In the genomic region with DNA sequence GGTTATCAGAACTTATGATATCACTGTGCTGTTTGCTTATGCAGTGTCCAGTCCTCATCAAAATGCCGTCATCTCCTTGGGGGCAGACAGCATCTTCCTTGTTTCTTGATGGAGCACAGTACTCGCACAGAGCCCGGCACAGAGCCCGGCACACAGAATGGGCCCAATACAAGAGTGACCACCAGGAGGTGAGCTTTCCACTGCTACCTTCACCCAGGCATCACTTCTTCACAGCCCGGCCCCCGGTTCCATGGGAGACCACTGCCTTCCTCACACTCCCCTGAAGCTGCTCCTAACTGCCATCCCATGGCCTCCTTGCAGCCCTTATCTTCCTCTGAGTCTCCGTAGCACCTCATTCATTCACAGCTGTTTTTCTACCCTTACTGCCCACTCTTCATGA, we compare ENCODE assay signal across 24 cellular contexts.
DNase-seq lines count a peak whose midpoint lies in the region; ATAC-seq, FAIRE-seq and TF ChIP-seq lines count a peak whose summit lies in the region.
"Had no signal": no experiment of that assay in that cellular context is flagged by ENCODE, and none has a peak within 500 bp of the region (broad histone marks: within the 10 kb centered on the region; RNA-seq: fewer than 3 reads in every experiment).

No MANE protein-coding gene starts in this region.

- H2AK5ac ChIP-seq in H1 (ENCODE audit: low read depth, low read length): no peak overlapping the region

- H4K5ac ChIP-seq in H1 (ENCODE audit: insufficient read length, low read depth, low read length): no peak overlapping the region

- peak; percentile 11 for ATAC-seq in stimulated activated effector memory CD8-positive, alpha-beta T cell treated with anti-CD3 and anti-CD28 coated beads, Interleukin-12 subunit alpha, Interleukin-12 subunit beta, amount 100 ng/mL, for 72 hours
- no peak for ATAC-seq in HG03457 (IDR thresholded peaks at IDR 0.05; ENCODE audit: unreplicated experiment)
- ATAC-seq: HCT116, HepG2 had no signal

- no peak overlapping the region for H4K8ac ChIP-seq in H1 (ENCODE audit: extremely low read depth, insufficient read depth, low read length)

- no peak for TF ChIP-seq EP300 in H1 (IDR thresholded peaks at IDR 0.05; ENCODE audit: borderline replicate concordance in 1 of 2, low read depth in 2 of 2, low read length in 2 of 2)

- H3K27ac ChIP-seq in H1 (ENCODE audit: low read depth, low read length): no peak overlapping the region

- H3K23me2 ChIP-seq in H1 (ENCODE audit: low read depth, low read length): peaks cover 2% of the 10 kb centered on the region; the same call in 1 of the 2 replicates

- no peak overlapping the region for H3K14ac ChIP-seq in H1 (ENCODE audit: insufficient read length)

- no peak overlapping the region for H2BK12ac ChIP-seq in H1 (ENCODE audit: low read depth, low read length)

- no peaks in the 10 kb centered on the region for H3K79me2 ChIP-seq in H1 (ENCODE audit: control insufficient read depth in 1 of 2, insufficient read depth in 2 of 2, low read length in 2 of 2)

- CTCF ChIA-PET in H1 (lab: Charles Lee; ENCODE audit: partially characterized antibody): interaction anchor here (0.6 to 3.9 kb wide), 7 partner anchors 16 to 903 kb away, joined by 3 to 10 read pairs (median 4); no protein-coding TSS in a partner anchor

- no peak overlapping the region for H2BK15ac ChIP-seq in H1 (ENCODE audit: low read length)

- no peaks in the 10 kb centered on the region for H3K9me3 ChIP-seq in H1 (ENCODE audit: insufficient read depth in 2 of 2, low read depth in 1 of 2, low read length in 1 of 2)
- H3K9me3 ChIP-seq: BE2C had no signal

- no peaks in the 10 kb centered on the region for H3K79me1 ChIP-seq in H1 (ENCODE audit: low read depth, low read length)

- peak; percentile 35 to 46 (median 45) for TF ChIP-seq CTCF in H1 (IDR thresholded peaks at IDR 0.05; ENCODE audit: control extremely low read depth in 1 of 3, insufficient read depth in 1 of 3, low read depth in 1 of 3, low read length in 3 of 3)

- no peak overlapping the region for H2AFZ ChIP-seq in H1 (ENCODE audit: low read length)

- no peak for TF ChIP-seq POLR2A in H1 (IDR thresholded peaks at IDR 0.05; ENCODE audit: control extremely low read depth in 1 of 2, low read depth in 2 of 2, low read length in 2 of 2)

- no peak overlapping the region for H4K91ac ChIP-seq in H1 (replicated peaks; ENCODE audit: insufficient read length, low read length)

- no peaks in the 10 kb centered on the region for H3K36me3 ChIP-seq in H7 (replicated peaks; ENCODE audit: control insufficient read depth, insufficient read depth, low read length)
- no peaks in the 10 kb centered on the region for H3K36me3 ChIP-seq in H1 (ENCODE audit: control insufficient read depth in 2 of 4, insufficient read depth in 4 of 4, low read length in 3 of 4)
- H3K36me3 ChIP-seq: BE2C had no signal

- H2BK5ac ChIP-seq in H1 (ENCODE audit: low read depth, low read length): no peak overlapping the region

- peak; percentile 59 to 65 for TF ChIP-seq RAD21 in H1 (IDR thresholded peaks at IDR 0.05 in 1 of 2, conservative IDR thresholded peaks at IDR 0.05 in 1 of 2; ENCODE audit: low read depth in 2 of 2, low read length in 2 of 2)

- H2BK120ac ChIP-seq in H1 (replicated peaks; ENCODE audit: low read depth, low read length): no peak overlapping the region

- H3K4me3 ChIP-seq in H7 (ENCODE audit: insufficient read depth, low read depth, low read length) (no peak overlapping the region), H1 (ENCODE audit: extremely low read depth in 1 of 4, insufficient read depth in 2 of 4, low read depth in 3 of 4, low read length in 4 of 4) (no peak overlapping the region)

- 78% methylated on average over 7 of the region's 7 CpGs; no CpG with 5 or more reads in 1 of the 2 experiments for WGBS in H1 (ENCODE audit: extremely low coverage in 1 of 2, insufficient coverage in 1 of 2, insufficient read length in 1 of 2, insufficient replicate concordance in 2 of 2, low coverage in 1 of 2, low lambda C conversion rate in 2 of 2, missing lambda C conversion rate in 1 of 2), 2 experiments

- H3K4ac ChIP-seq in H1 (replicated peaks; ENCODE audit: insufficient read length, low read depth, low read length): no peak overlapping the region

- H3K27ac Mint-ChIP-seq in stimulated activated effector memory CD8-positive, alpha-beta T cell treated with anti-CD3 and anti-CD28 coated beads, Interleukin-12 subunit alpha, Interleukin-12 subunit beta, amount 100 ng/mL, for 72 hours: no peak overlapping the region
- H3K27ac Mint-ChIP-seq: CD4-positive, CD25-positive, alpha-beta regulatory T cell; HFFc6; IgD-negative memory B cell had no signal

- H3K4me2 ChIP-seq in H1 (ENCODE audit: insufficient read depth in 1 of 2, low read depth in 2 of 2, low read length in 2 of 2): no peak overlapping the region

- H3K23ac ChIP-seq in H1 (ENCODE audit: insufficient read length): no peak overlapping the region

- no peaks in the 10 kb centered on the region for H3K4me1 ChIP-seq in H1 (replicated peaks in 1 of 4; ENCODE audit: control insufficient read depth in 3 of 4, insufficient read depth in 4 of 4, low read length in 3 of 4)
- H3K4me1 ChIP-seq: BE2C had no signal

- no peak overlapping the region for H3K9ac ChIP-seq in H1 (replicated peaks in 1 of 4; ENCODE audit: extremely low read depth in 1 of 4, low read depth in 3 of 4, low read length in 3 of 4)

- no peak for FAIRE-seq in H1 (lab: Jason Lieb, UNC)
- FAIRE-seq: G401.6, GM12892, GM18507, HepG2 had no signal

- H3K27me3 ChIP-seq in H7 (ENCODE audit: control insufficient read depth, insufficient read depth, low read length): no peaks in the 10 kb centered on the region
- no peaks in the 10 kb centered on the region for H3K27me3 ChIP-seq in H1 (replicated peaks in 1 of 4; ENCODE audit: control insufficient read depth in 3 of 4, extremely low read depth in 1 of 4, insufficient read depth in 3 of 4, low read length in 3 of 4)
- H3K27me3 ChIP-seq: BE2C had no signal

- no peaks in the 10 kb centered on the region for H3K9me3 Mint-ChIP-seq in stimulated activated effector memory CD8-positive, alpha-beta T cell treated with anti-CD3 and anti-CD28 coated beads, Interleukin-12 subunit alpha, Interleukin-12 subunit beta, amount 100 ng/mL, for 72 hours
- H3K9me3 Mint-ChIP-seq: CD4-positive, CD25-positive, alpha-beta regulatory T cell; CD8-positive, alpha-beta memory T cell; HFFc6; IgD-negative memory B cell had no signal

- no peaks in the 10 kb centered on the region for H3K36me3 Mint-ChIP-seq in stimulated activated effector memory CD8-positive, alpha-beta T cell treated with anti-CD3 and anti-CD28 coated beads, Interleukin-12 subunit alpha, Interleukin-12 subunit beta, amount 100 ng/mL, for 72 hours
- H3K36me3 Mint-ChIP-seq: CD4-positive, CD25-positive, alpha-beta regulatory T cell; CD8-positive, alpha-beta memory T cell had no signal

- POLR2A ChIA-PET in H1 (lab: Charles Lee; ENCODE audit: partially characterized antibody): no interaction called here

- H3K18ac ChIP-seq in H1 (ENCODE audit: extremely low read depth, low read length): no peak overlapping the region

- H3K56ac ChIP-seq in H1 (replicated peaks; ENCODE audit: insufficient read length, low read depth, low read length): no peak overlapping the region

- H3K4me1 Mint-ChIP-seq in stimulated activated effector memory CD8-positive, alpha-beta T cell treated with anti-CD3 and anti-CD28 coated beads, Interleukin-12 subunit alpha, Interleukin-12 subunit beta, amount 100 ng/mL, for 72 hours: no peaks in the 10 kb centered on the region
- H3K4me1 Mint-ChIP-seq: CD4-positive, CD25-positive, alpha-beta regulatory T cell; CD8-positive, alpha-beta memory T cell had no signal

- H4K20me1 ChIP-seq in H1 (replicated peaks in 1 of 2; ENCODE audit: control insufficient read depth in 1 of 2, insufficient read depth in 2 of 2, low read length in 2 of 2): no peaks in the 10 kb centered on the region

- no peak overlapping the region for H3K4me3 Mint-ChIP-seq in stimulated activated effector memory CD8-positive, alpha-beta T cell treated with anti-CD3 and anti-CD28 coated beads, Interleukin-12 subunit alpha, Interleukin-12 subunit beta, amount 100 ng/mL, for 72 hours
- H3K4me3 Mint-ChIP-seq: CD4-positive, CD25-positive, alpha-beta regulatory T cell; CD8-positive, alpha-beta memory T cell; HFFc6; IgD-negative memory B cell had no signal

- H2BK20ac ChIP-seq in H1 (ENCODE audit: low read length): no peak overlapping the region

- DNase-seq in ELF-1 (ENCODE audit: low read depth, low spot score): peak; percentile 7
- peak; percentile 60 for DNase-seq in H7
- no peak for DNase-seq in H1 (ENCODE audit: low read depth in 1 of 2, low spot score in 2 of 2)
- no peak for DNase-seq in stimulated activated effector memory CD8-positive, alpha-beta T cell treated with anti-CD3 and anti-CD28 coated beads, Interleukin-12 subunit alpha, Interleukin-12 subunit beta, amount 100 ng/mL, for 72 hours (ENCODE audit: low spot score in 2 of 2)
- DNase-seq in pons (ENCODE audit: low spot score): no peak
- no peak for DNase-seq in effector CD4-positive, alpha-beta T cell
- DNase-seq: BE2C; C1 segment of cervical spinal cord; CD4-positive, CD25-positive, alpha-beta regulatory T cell; CD8-positive, alpha-beta memory T cell; COR-L47; DMS 273 treated with DMSO at 0.1 percent for 48 hours; DMS53; DND-41; EL; HFFc6; KBM-7 had no signal

TF ChIP-seq in H1, 55 proteins besides CTCF, POLR2A, EP300 and RAD21 (continues in another document):
- TF ChIP-seq BACH1 (IDR thresholded peaks at IDR 0.05; ENCODE audit: low read length) (no peak), RXRA (IDR thresholded peaks at IDR 0.05; ENCODE audit: insufficient read depth, low read depth, low read length) (no peak), MAFK (IDR thresholded peaks at IDR 0.05; ENCODE audit: low read depth, low read length) (no peak), RBBP5 (IDR thresholded peaks at IDR 0.05; ENCODE audit: borderline replicate concordance, low read depth, low read length) (no peak), TBP (IDR thresholded peaks at IDR 0.05; ENCODE audit: low read depth, low read length) (no peak), CTBP2 (IDR thresholded peaks at IDR 0.05; ENCODE audit: borderline replicate concordance, insufficient read depth, insufficient read length, low read length) (no peak), EGR1 (IDR thresholded peaks at IDR 0.05; ENCODE audit: borderline replicate concordance, low read depth, low read length) (no peak), CHD2 (IDR thresholded peaks at IDR 0.05; ENCODE audit: low read length) (no peak)

Comparison
In these comparisons a context has a peak if more than half of its experiments do, and no peak if none do; other contexts are left out.
1. DNase-seq: peak in ELF-1 (single experiment) and H7 (single experiment); none in H1 (0 of 2), stimulated activated effector memory CD8-positive, alpha-beta T cell treated with anti-CD3 and anti-CD28 coated beads, Interleukin-12 subunit alpha, Interleukin-12 subunit beta, amount 100 ng/mL, for 72 hours (0 of 2), pons (single experiment) and effector CD4-positive, alpha-beta T cell (single experiment).